Comparison of ENCODE assay signal across 31 cellular contexts in the genomic region with DNA sequence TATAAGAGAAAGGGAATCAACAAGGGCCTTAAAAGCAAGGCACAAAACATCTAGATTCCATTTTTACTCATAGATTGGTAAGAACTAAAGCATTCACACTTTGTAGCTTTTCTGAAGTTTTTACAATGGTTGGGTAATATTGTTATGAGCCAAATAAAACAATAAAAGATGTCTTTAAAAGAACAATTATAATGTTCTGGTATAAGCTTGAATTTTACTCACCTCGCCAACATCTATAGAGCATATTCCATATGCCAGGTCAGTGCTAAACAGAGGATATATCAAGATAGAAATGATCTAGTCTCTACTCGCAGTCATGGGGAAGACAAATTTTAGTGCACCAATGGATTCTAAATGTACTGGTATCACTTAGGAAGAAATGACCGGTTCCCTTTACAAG. TPM values are rescaled to one million over a fixed set of nuclear protein-coding genes. Genes with fewer than 3 reads are reported as not detected.
"Had no signal": no experiment of that assay in that cellular context is flagged by ENCODE, and none has a peak within 500 bp of the region (broad histone marks: within the 10 kb centered on the region; RNA-seq: fewer than 3 reads in every experiment).

No MANE protein-coding gene starts in this region.

- H3K27me3 ChIP-seq: ascending aorta, breast epithelium, cardiac muscle cell, esophagus muscularis mucosa, foreskin keratinocyte, gastrocnemius medialis had no signal

- ATAC-seq: activated CD4-positive, alpha-beta T cell treated with anti-CD3 and anti-CD28 coated beads for 36 hours; activated naive CD4-positive, alpha-beta T cell treated with anti-CD3 and anti-CD28 coated beads, Interleukin-2, amount 50 U/mL, for 72 hours; activated T-cell treated with anti-CD3 and anti-CD28 coated beads, Interleukin-2, amount 50 U/mL, for 72 hours; effector memory CD8-positive, alpha-beta T cell; foreskin keratinocyte; gastrocnemius medialis; T-helper 17 cell had no signal

- H3K4me1 ChIP-seq: ascending aorta, breast epithelium, esophagus muscularis mucosa, foreskin keratinocyte, gastrocnemius medialis had no signal

- H3K4me3 ChIP-seq: ascending aorta, breast epithelium, cardiac muscle cell, esophagus muscularis mucosa, gastrocnemius medialis had no signal

- H3K9me3 ChIP-seq: ascending aorta, breast epithelium, esophagus muscularis mucosa, gastrocnemius medialis had no signal

- H3K36me3 ChIP-seq: ascending aorta, breast epithelium, cardiac muscle cell, esophagus muscularis mucosa, gastrocnemius medialis had no signal

- DNase-seq: activated CD4-positive, alpha-beta memory T cell treated with anti-CD3 and anti-CD28 coated beads for 36 hours; activated CD4-positive, alpha-beta T cell treated with anti-CD3 and anti-CD28 coated beads for 36 hours; activated CD4-positive, alpha-beta T cell treated with anti-CD3 and anti-CD28 coated beads, Interleukin-2, amount 10 ng/mL, durations not matched to agents 24 days and 14 days; activated CD4-positive, CD25-positive, alpha-beta regulatory T cell; activated CD4-positive, CD25-positive, alpha-beta regulatory T cell treated with anti-CD3 and anti-CD28 coated beads, Interleukin-2, amount 50 U/mL, for 72 hours; activated CD8-positive, alpha-beta memory T cell treated with anti-CD3 and anti-CD28 coated beads, Interleukin-2, amount 50 U/mL, for 48 hours; activated gamma-delta T cell; activated naive CD4-positive, alpha-beta T cell; activated naive CD4-positive, alpha-beta T cell treated with anti-CD3 and anti-CD28 coated beads, Interleukin-2, amount 10 ng/mL, durations not matched to agents 7 days and 5 days; activated naive CD8-positive, alpha-beta T cell treated with anti-CD3 and anti-CD28 coated beads, Interleukin-2, amount 10 ng/mL, durations not matched to agents 7 days and 5 days; activated T-cell treated with anti-CD3 and anti-CD28 coated beads for 4 hours; activated T-cell treated with anti-CD3 and anti-CD28 coated beads, Interleukin-2, amount 50 U/mL, for 24 hours; activated T-cell treated with anti-CD3 and anti-CD28 coated beads, Interleukin-2, amount 50 U/mL, for 72 hours; central memory CD4-positive, alpha-beta T cell; cerebellar nuclear complex; cortex of kidney; dermis blood vessel endothelial cell; effector CD4-positive, alpha-beta T cell; effector memory CD8-positive, alpha-beta T cell; erythroblast; gastrocnemius medialis; glutamatergic neuron; T-helper 1 cell; T-helper 17 cell; T1000 had no signal

- H3K27ac ChIP-seq: ascending aorta, breast epithelium, cardiac muscle cell, esophagus muscularis mucosa, foreskin keratinocyte, gastrocnemius medialis had no signal

RNA-seq across cellular contexts. Expression of a gene that starts 11.9 kb away (rescaled TPM):
- total RNA-seq: activated naive CD8-positive, alpha-beta T cell treated with anti-CD3 and anti-CD28 coated beads, Interleukin-2, amount 10 ng/mL, durations not matched to agents 7 days and 5 days; cardiac muscle cell; T-helper 17 cell had no signal
- polyA plus RNA-seq: cardiac muscle cell had no signal

RNA-seq across cellular contexts. Expression of a gene that starts 45.4 kb away (rescaled TPM):
- total RNA-seq: activated CD4-positive, alpha-beta memory T cell treated with anti-CD3 and anti-CD28 coated beads for 36 hours; activated CD4-positive, alpha-beta T cell treated with anti-CD3 and anti-CD28 coated beads for 36 hours; activated CD4-positive, alpha-beta T cell treated with anti-CD3 and anti-CD28 coated beads, Interleukin-2, amount 10 ng/mL, durations not matched to agents 24 days and 14 days; activated naive CD4-positive, alpha-beta T cell treated with anti-CD3 and anti-CD28 coated beads, Interleukin-2, amount 50 U/mL, for 72 hours; activated naive CD8-positive, alpha-beta T cell treated with anti-CD3 and anti-CD28 coated beads, Interleukin-2, amount 10 ng/mL, durations not matched to agents 7 days and 5 days; activated T-cell treated with anti-CD3 and anti-CD28 coated beads, Interleukin-2, amount 50 U/mL, for 72 hours; T-helper 17 cell had no signal
